In genomic region chr17:74454197-74455024, GRCh38 we compare ENCODE assay signal across 9 cellular contexts. TPM values are rescaled to one million over a fixed set of nuclear protein-coding genes. Genes with fewer than 3 reads are reported as not detected.
DNase-seq lines count a peak whose midpoint lies in the region; ATAC-seq and TF ChIP-seq lines count a peak whose summit lies in the region.
"Had no signal": no experiment of that assay in that cellular context is flagged by ENCODE, and none has a peak within 500 bp of the region (broad histone marks: within the 10 kb centered on the region; RNA-seq: fewer than 3 reads in every experiment).

No MANE protein-coding gene starts in this region.

- H3K9me3 ChIP-seq in NT2/D1 (ENCODE audit: insufficient read depth, low read length) = no peaks in the 10 kb centered on the region
- H3K9me3 ChIP-seq in right lobe of liver = no peaks in the 10 kb centered on the region

- H3K4me1 ChIP-seq in NT2/D1 (ENCODE audit: insufficient read depth, insufficient read length) = peaks cover 25% of the 10 kb centered on the region
- peaks cover 0 to 59% (median 23%) of the 10 kb centered on the region in 4 donors for H3K4me1 ChIP-seq in right lobe of liver

- peaks cover 4% of the 10 kb centered on the region for H3K36me3 ChIP-seq in NT2/D1 (ENCODE audit: insufficient read depth, insufficient read length, low read length)
- H3K36me3 ChIP-seq in right lobe of liver = peaks cover 0 to 4% (median 0%) of the 10 kb centered on the region in 4 donors

- H3K27me3 Mint-ChIP-seq in stimulated activated naive CD8-positive, alpha-beta T cell treated with anti-CD3 and anti-CD28 coated beads, Interleukin-15, amount 100 ng/mL, for 72 hours = peaks cover 14% of the 10 kb centered on the region

- peaks cover 39% of the 10 kb centered on the region for H3K27me3 ChIP-seq in NT2/D1 (ENCODE audit: insufficient read depth, insufficient read length)
- H3K27me3 ChIP-seq in right lobe of liver = no peaks in the 10 kb centered on the region

- H3K27ac ChIP-seq in coronary artery (peak overlapping the region; percentile 75 to 93), right lobe of liver (peak overlapping the region; percentile 83 to 99 (median 92))

- intact Hi-C loops in right lobe of liver (cut with DNase I) = loop anchor here in 1 of 2 donors (5.0 kb wide), 1 partner anchor 77 kb away; no protein-coding TSS in a partner anchor

- H3K4me3 Mint-ChIP-seq in stimulated activated naive CD8-positive, alpha-beta T cell treated with anti-CD3 and anti-CD28 coated beads, Interleukin-15, amount 100 ng/mL, for 72 hours = peak overlapping the region; percentile 55 to 61

- ATAC-seq in HG03139 (IDR thresholded peaks at IDR 0.05; ENCODE audit: unreplicated experiment) (peak; percentile 23), right lobe of liver (peak; percentile 51 to 83 (median 70))
- peak; percentile 36 for ATAC-seq in stimulated activated naive CD8-positive, alpha-beta T cell treated with anti-CD3 and anti-CD28 coated beads, Interleukin-15, amount 100 ng/mL, for 72 hours

- TF ChIP-seq CTCF in coronary artery (IDR thresholded peaks at IDR 0.05) (no peak), right lobe of liver (IDR thresholded peaks at IDR 0.05) (peak; percentile 20 to 34 (median 22))

- in situ Hi-C loops in GM18951 (cut with MboI; ENCODE audit: low sequenced_read_pairs, unreplicated experiment) = no loop called here

- H3K9me3 Mint-ChIP-seq in stimulated activated naive CD8-positive, alpha-beta T cell treated with anti-CD3 and anti-CD28 coated beads, Interleukin-15, amount 100 ng/mL, for 72 hours = no peaks in the 10 kb centered on the region

- TF ChIP-seq POLR2A in GM18951 (IDR thresholded peaks at IDR 0.05; ENCODE audit: extremely low read depth, insufficient read depth, insufficient read length) (peak; percentile 43), right lobe of liver (IDR thresholded peaks at IDR 0.05) (peak; percentile 80)

- DNase-seq in C1 segment of cervical spinal cord (lab: John Stamatoyannopoulos, UW) (peak in 11 of 14 donors; percentile 43 to 86 (median 77)), NT2/D1 (ENCODE audit: low read depth, low spot score) (peak; percentile 73), coronary artery (ENCODE audit: low spot score) (peak; percentile 95), right lobe of liver (peak; percentile 87 to 97 (median 96)), SIG-M5 (lab: John Stamatoyannopoulos, UW) (no peak)
- DNase-seq in stimulated activated naive CD8-positive, alpha-beta T cell treated with anti-CD3 and anti-CD28 coated beads, Interleukin-15, amount 100 ng/mL, for 72 hours = peak in 1 of 2 donors; percentile 74

- H3K4me3 ChIP-seq in NT2/D1 (ENCODE audit: insufficient read length, low read depth) (peak overlapping the region; percentile 50), coronary artery (peak overlapping the region; percentile 68), right lobe of liver (peak overlapping the region; percentile 36 to 58 (median 43))

- no peak overlapping the region for H3K27ac Mint-ChIP-seq in stimulated activated naive CD8-positive, alpha-beta T cell treated with anti-CD3 and anti-CD28 coated beads, Interleukin-15, amount 100 ng/mL, for 72 hours

- H3K9ac ChIP-seq in NT2/D1 (ENCODE audit: insufficient read length, low read depth) = peak overlapping the region; percentile 88

- 10% methylated on average over 2 of the region's 40 CpGs for WGBS in right lobe of liver (ENCODE audit: insufficient coverage, low coverage, low lambda C conversion rate, missing lambda C conversion rate)

- H3K4me1 Mint-ChIP-seq in stimulated activated naive CD8-positive, alpha-beta T cell treated with anti-CD3 and anti-CD28 coated beads, Interleukin-15, amount 100 ng/mL, for 72 hours = peaks cover 37% of the 10 kb centered on the region

RNA-seq across cellular contexts. Expression of gene CD300A, which starts 12.0 kb away (rescaled TPM):
- 10 to 100 TPM in 1 of 6 experiments, 1 to 10 TPM in 5; 4.8 to 16.6 (median 6.6) TPM for total RNA-seq in right lobe of liver
- total RNA-seq: NCI-H460 had no signal

RNA-seq across cellular contexts. Expression of gene GPRC5C, which starts 22.5 kb away (rescaled TPM):
- 100 to 1,000 TPM; 120 to 215 (median 131) TPM for total RNA-seq in right lobe of liver
